ENCODE assay signal across 34 cellular contexts in the genomic region with DNA sequence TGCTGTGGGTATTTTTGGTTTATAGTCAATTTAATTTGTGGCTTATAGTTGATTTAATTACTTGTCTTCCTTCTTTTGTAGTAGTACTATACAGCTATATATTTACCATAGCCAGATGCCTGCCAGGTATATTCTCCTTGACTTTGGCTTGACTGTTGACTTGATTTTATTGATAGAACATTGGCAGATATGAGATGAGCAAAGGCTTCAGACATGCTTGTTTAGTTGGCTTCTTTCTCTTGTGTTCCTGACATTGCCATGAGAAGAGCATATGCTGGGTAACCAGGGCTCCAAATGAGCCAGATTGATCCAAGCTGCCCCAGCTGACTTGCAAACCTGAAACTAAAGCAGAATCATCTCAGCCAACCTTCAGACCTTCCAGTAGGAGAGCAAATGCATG.
"Had no signal": no experiment of that assay in that cellular context is flagged by ENCODE, and none has a peak within 500 bp of the region (broad histone marks: within the 10 kb centered on the region; RNA-seq: fewer than 3 reads in every experiment).

No MANE protein-coding gene starts in this region.

- H3K36me3 ChIP-seq: MG63 had no signal

- H3K4me3 ChIP-seq: MG63 had no signal

- H3K9me3 ChIP-seq: MG63 had no signal

- H3K27me3 ChIP-seq: MG63 had no signal

- DNase-seq: Karpas-422, Kasumi-1, MG63, MM.1S, MV-4-11, NCI-H1048, NCI-H1092, NCI-H1092 treated with DMSO at 0.1 percent for 48 hours, NCI-H1105, NCI-H1105 treated with DMSO at 0.1 percent for 48 hours, NCI-H1417, NCI-H1417 treated with DMSO at 0.1 percent for 48 hours, NCI-H1436, NCI-H1436 treated with DMSO at 0.1 percent for 48 hours, NCI-H146, NCI-H1694, NCI-H1694 treated with DMSO at 0.1 percent for 48 hours, NCI-H187, NCI-H187 treated with DMSO at 0.1 percent for 48 hours, NCI-H1930, NCI-H2029, NCI-H2029 treated with DMSO at 0.1 percent for 48 hours, NCI-H2081, NCI-H2081 treated with DMSO at 0.1 percent for 48 hours, NCI-H2107, NCI-H2171, NCI-H2171 treated with DMSO at 0.1 percent for 48 hours, NCI-H2227 treated with DMSO at 0.1 percent for 48 hours, NCI-H226, NCI-H345, NCI-H446 treated with DMSO at 0.1 percent for 48 hours, NCI-H510A, NCI-H510A treated with DMSO at 0.1 percent for 48 hours, NCI-H524 had no signal
